ENCODE assay signal across 8 cellular contexts in genomic region chr10:132331259-132331955, GRCh38. TPM values are rescaled to one million over a fixed set of nuclear protein-coding genes. Genes with fewer than 3 reads are reported as not detected.
DNase-seq lines count a peak whose midpoint lies in the region; ATAC-seq and TF ChIP-seq lines count a peak whose summit lies in the region.

No MANE protein-coding gene starts in this region.

- H3K27me3 Mint-ChIP-seq in CD4-positive, CD25-positive, alpha-beta regulatory T cell: no peaks in the 10 kb centered on the region
- H3K27me3 Mint-ChIP-seq in activated CD4-positive, alpha-beta memory T cell treated with anti-CD3 and anti-CD28 coated beads, Interleukin-2, amount 10 ng/mL, durations not matched to agents 7 days and 5 days: peaks cover 4% of the 10 kb centered on the region

- peak overlapping the region; percentile 92 for H3K4me2 ChIP-seq in hepatocyte

- no peaks in the 10 kb centered on the region for H3K9me2 ChIP-seq in hepatocyte (replicated peaks; ENCODE audit: insufficient read depth)

- H3K9me3 Mint-ChIP-seq in CD4-positive, CD25-positive, alpha-beta regulatory T cell: peaks cover 0 to 1% (median 0%) of the 10 kb centered on the region in 7 donors
- H3K9me3 Mint-ChIP-seq in activated CD4-positive, alpha-beta memory T cell treated with anti-CD3 and anti-CD28 coated beads, Interleukin-2, amount 10 ng/mL, durations not matched to agents 7 days and 5 days: no peaks in the 10 kb centered on the region

- DNase-seq in CD4-positive, CD25-positive, alpha-beta regulatory T cell: no peak
- no peak for DNase-seq in activated CD4-positive, alpha-beta memory T cell treated with anti-CD3 and anti-CD28 coated beads, Interleukin-2, amount 10 ng/mL, durations not matched to agents 7 days and 5 days
- DNase-seq in hepatocyte (ENCODE audit: low spot score) (no peak), spleen (no peak), GM19238 (ENCODE audit: insufficient read length, low spot score) (no peak), HCEC 1CT (no peak)

- TF ChIP-seq CTCF in hepatocyte (IDR thresholded peaks at IDR 0.05; ENCODE audit: poor library complexity) (no peak), spleen (IDR thresholded peaks at IDR 0.05 in 8 of 11, conservative IDR thresholded peaks at IDR 0.05 in 3 of 11) (no peak)

- H3K27ac ChIP-seq in CD4-positive, CD25-positive, alpha-beta regulatory T cell (ENCODE audit: insufficient read depth, low read length, poor library complexity, severe bottlenecking): peak overlapping the region; percentile 71
- H3K27ac ChIP-seq in hepatocyte (peak overlapping the region; percentile 70), spleen (peak overlapping the region; percentile 82 to 97 (median 89))

- peak in 1 of 3 donors; percentile 22 for TF ChIP-seq POLR2A in spleen (IDR thresholded peaks at IDR 0.05)

- H2AFZ ChIP-seq in hepatocyte: peak overlapping the region; percentile 81

- peak overlapping the region; percentile 90 to 98 (median 94) for H3K4me3 Mint-ChIP-seq in CD4-positive, CD25-positive, alpha-beta regulatory T cell
- peak overlapping the region; percentile 91 for H3K4me3 Mint-ChIP-seq in activated CD4-positive, alpha-beta memory T cell treated with anti-CD3 and anti-CD28 coated beads, Interleukin-2, amount 10 ng/mL, durations not matched to agents 7 days and 5 days

- H3K4me3 ChIP-seq in CD4-positive, CD25-positive, alpha-beta regulatory T cell (ENCODE audit: low read depth, low read length): peak overlapping the region; percentile 84
- H3K4me3 ChIP-seq in hepatocyte: peak overlapping the region; percentile 99
- peak overlapping the region; percentile 70 to 95 (median 87) for H3K4me3 ChIP-seq in spleen

- peak; percentile 29 to 39 for ATAC-seq in CD4-positive, CD25-positive, alpha-beta regulatory T cell (ENCODE audit: low read depth in 2 of 2)
- ATAC-seq in GM19351 (IDR thresholded peaks at IDR 0.05; ENCODE audit: unreplicated experiment): peak; percentile 29
- ATAC-seq in HG03354 (IDR thresholded peaks at IDR 0.05; ENCODE audit: poor library complexity, severe bottlenecking, unreplicated experiment): peak; percentile 39

- POLR2A ChIA-PET in activated CD4-positive, alpha-beta memory T cell treated with anti-CD3 and anti-CD28 coated beads, Interleukin-2, amount 10 ng/mL, durations not matched to agents 7 days and 5 days (lab: Charles Lee): interaction anchor here (0.6 to 2.5 kb wide), 6 partner anchors 11 to 430 kb away, joined by 3 to 19 read pairs (median 4); no protein-coding TSS in a partner anchor

- H3K36me3 ChIP-seq in CD4-positive, CD25-positive, alpha-beta regulatory T cell (ENCODE audit: control insufficient read depth, insufficient read depth, low read length): no peaks in the 10 kb centered on the region
- H3K36me3 ChIP-seq in hepatocyte (replicated peaks; ENCODE audit: insufficient read depth, low read depth): no peaks in the 10 kb centered on the region
- H3K36me3 ChIP-seq in spleen: peaks cover 0 to 25% (median 0%) of the 10 kb centered on the region in 6 donors

- no peaks in the 10 kb centered on the region for H4K20me1 ChIP-seq in hepatocyte (ENCODE audit: insufficient read depth, poor library complexity, severe bottlenecking)

- H3K9me3 ChIP-seq in CD4-positive, CD25-positive, alpha-beta regulatory T cell (ENCODE audit: control insufficient read depth in 2 of 2, low read length in 2 of 2): no peaks in the 10 kb centered on the region
- H3K9me3 ChIP-seq in hepatocyte (ENCODE audit: low read depth) (no peaks in the 10 kb centered on the region), spleen (no peaks in the 10 kb centered on the region)

- CTCF ChIA-PET in activated CD4-positive, alpha-beta memory T cell treated with anti-CD3 and anti-CD28 coated beads, Interleukin-2, amount 10 ng/mL, durations not matched to agents 7 days and 5 days (lab: Charles Lee): no interaction called here

- peaks cover 47% of the 10 kb centered on the region for H3K79me2 ChIP-seq in hepatocyte

- under 1% methylated on average over 25 of the region's 47 CpGs for WGBS in hepatocyte (ENCODE audit: low lambda C conversion rate, missing lambda C conversion rate)
- 0 to 1% (median 0%) methylated on average over 32 to 45 of the region's 47 CpGs for WGBS in spleen, 5 donors

- peaks cover 41% of the 10 kb centered on the region for H3K4me1 ChIP-seq in CD4-positive, CD25-positive, alpha-beta regulatory T cell (ENCODE audit: control insufficient read depth, insufficient read depth, low read length, poor library complexity, severe bottlenecking)
- peaks cover 30% of the 10 kb centered on the region for H3K4me1 ChIP-seq in hepatocyte (ENCODE audit: insufficient read depth)
- peaks cover 11 to 90% (median 59%) of the 10 kb centered on the region in 6 donors for H3K4me1 ChIP-seq in spleen

- H3K27me3 ChIP-seq in CD4-positive, CD25-positive, alpha-beta regulatory T cell (ENCODE audit: control insufficient read depth, insufficient read depth, low read length): no peaks in the 10 kb centered on the region
- H3K27me3 ChIP-seq in hepatocyte (no peaks in the 10 kb centered on the region), spleen (replicated peaks in 1 of 7) (no peaks in the 10 kb centered on the region)

- H3K27ac Mint-ChIP-seq in CD4-positive, CD25-positive, alpha-beta regulatory T cell: peak overlapping the region; percentile 89 to 93 (median 90)
- peak overlapping the region; percentile 83 for H3K27ac Mint-ChIP-seq in activated CD4-positive, alpha-beta memory T cell treated with anti-CD3 and anti-CD28 coated beads, Interleukin-2, amount 10 ng/mL, durations not matched to agents 7 days and 5 days

- H3K36me3 Mint-ChIP-seq in CD4-positive, CD25-positive, alpha-beta regulatory T cell: peaks cover 8% of the 10 kb centered on the region
- H3K36me3 Mint-ChIP-seq in activated CD4-positive, alpha-beta memory T cell treated with anti-CD3 and anti-CD28 coated beads, Interleukin-2, amount 10 ng/mL, durations not matched to agents 7 days and 5 days (ENCODE audit: low read depth): peaks cover 44% of the 10 kb centered on the region

- intact Hi-C loops in spleen (cut with DNase I; ENCODE audit: low total_unique reads): no loop called here

- H3K4me1 Mint-ChIP-seq in CD4-positive, CD25-positive, alpha-beta regulatory T cell: peaks cover 26 to 64% (median 40%) of the 10 kb centered on the region in 4 donors
- peaks cover 55% of the 10 kb centered on the region for H3K4me1 Mint-ChIP-seq in activated CD4-positive, alpha-beta memory T cell treated with anti-CD3 and anti-CD28 coated beads, Interleukin-2, amount 10 ng/mL, durations not matched to agents 7 days and 5 days

RNA-seq across cellular contexts. Expression of gene LRRC27, which starts 0.6 kb away (rescaled TPM):
- total RNA-seq in CD4-positive, CD25-positive, alpha-beta regulatory T cell: 2.6 TPM
- polyA plus RNA-seq in CD4-positive, CD25-positive, alpha-beta regulatory T cell: 1 to 10 TPM in 3 of 4 donors, under 1 TPM in 1; 0.67 to 3.3 (median 2.2) TPM
- total RNA-seq in activated CD4-positive, alpha-beta memory T cell treated with anti-CD3 and anti-CD28 coated beads, Interleukin-2, amount 10 ng/mL, durations not matched to agents 7 days and 5 days: 1 to 10 TPM; 3.3 to 3.9 TPM
- total RNA-seq in hepatocyte (6.8 and 8.3 TPM in 2 replicates), spleen (10 to 100 TPM; 11.9 to 29.9 (median 19.4) TPM)
- polyA plus RNA-seq in hepatocyte (7.5 and 7.9 TPM in 2 replicates), spleen (10 to 100 TPM in 1 of 3 donors, 1 to 10 TPM in 2; 6.1 to 13.0 (median 8.5) TPM)

RNA-seq across cellular contexts. Expression of gene STK32C, which starts 23.7 kb away (rescaled TPM):
- total RNA-seq in CD4-positive, CD25-positive, alpha-beta regulatory T cell: 6.6 TPM
- 1 to 10 TPM; 3.5 to 7.0 (median 6.5) TPM for polyA plus RNA-seq in CD4-positive, CD25-positive, alpha-beta regulatory T cell
- total RNA-seq in activated CD4-positive, alpha-beta memory T cell treated with anti-CD3 and anti-CD28 coated beads, Interleukin-2, amount 10 ng/mL, durations not matched to agents 7 days and 5 days: 10 to 100 TPM; 17.4 to 18.2 TPM
- total RNA-seq in hepatocyte: 4.8 and 7.9 TPM in 2 replicates
- 9.6 and 12.2 TPM in 2 replicates for polyA plus RNA-seq in hepatocyte
- 10 to 100 TPM in 6 of 7 donors, 1 to 10 TPM in 1; 9.6 to 27.8 (median 15.4) TPM for total RNA-seq in spleen
- 10 to 100 TPM; 13.2 to 23.8 (median 16.0) TPM for polyA plus RNA-seq in spleen
